16 cellular contexts compared by ENCODE assay signal in the genomic region with DNA sequence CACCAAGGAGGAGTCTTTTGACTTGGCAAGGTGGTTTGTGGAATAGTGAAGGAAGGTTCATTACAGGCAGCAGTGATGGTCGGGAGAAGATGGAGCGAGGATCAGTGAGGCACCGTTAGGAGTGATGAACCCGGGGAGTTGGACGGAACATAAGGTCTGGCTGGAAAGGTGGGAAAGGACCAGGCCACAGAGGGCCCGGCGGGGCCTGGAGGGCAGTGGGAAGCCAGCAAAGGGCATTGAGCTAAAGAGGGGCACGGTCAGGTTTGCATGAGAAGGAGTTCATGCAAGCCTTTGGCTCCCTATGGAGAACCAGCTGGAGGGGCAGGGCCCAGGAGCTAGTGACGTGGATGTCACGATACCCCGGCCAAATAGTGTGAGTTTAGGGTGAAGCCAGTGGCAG. TPM values are rescaled to one million over a fixed set of nuclear protein-coding genes. Genes with fewer than 3 reads are reported as not detected.
DNase-seq lines count a peak whose midpoint lies in the region; ATAC-seq, FAIRE-seq and TF ChIP-seq lines count a peak whose summit lies in the region.
"Had no signal": no experiment of that assay in that cellular context is flagged by ENCODE, and none has a peak within 500 bp of the region (broad histone marks: within the 10 kb centered on the region; RNA-seq: fewer than 3 reads in every experiment).

No MANE protein-coding gene starts in this region.

- ATAC-seq in GM21423 (IDR thresholded peaks at IDR 0.05; ENCODE audit: unreplicated experiment) (no peak), GM18520 (IDR thresholded peaks at IDR 0.05; ENCODE audit: unreplicated experiment) (no peak), HG03442 (IDR thresholded peaks at IDR 0.05; ENCODE audit: unreplicated experiment) (no peak)
- ATAC-seq: CD8-positive, alpha-beta T cell; GM12878 had no signal

- H3K9me3 Mint-ChIP-seq in chondrocyte (ENCODE audit: low read depth): no peaks in the 10 kb centered on the region
- H3K9me3 Mint-ChIP-seq in glutamatergic neuron (ENCODE audit: unreplicated experiment): peaks cover 10% of the 10 kb centered on the region
- H3K9me3 Mint-ChIP-seq: CD14-positive monocyte; CD8-positive, alpha-beta T cell; IgD-negative memory B cell had no signal

- H3K4me3 Mint-ChIP-seq in chondrocyte (ENCODE audit: unreplicated experiment) (no peak overlapping the region), glutamatergic neuron (ENCODE audit: unreplicated experiment) (no peak overlapping the region)
- H3K4me3 Mint-ChIP-seq: CD14-positive monocyte; CD8-positive, alpha-beta T cell; IgD-negative memory B cell had no signal

- peaks cover 8% of the 10 kb centered on the region for H3K36me3 Mint-ChIP-seq in chondrocyte (ENCODE audit: low read depth)
- peaks cover 5% of the 10 kb centered on the region for H3K36me3 Mint-ChIP-seq in glutamatergic neuron (ENCODE audit: unreplicated experiment)

- TF ChIP-seq CTCF in chondrocyte (IDR thresholded peaks at IDR 0.05) (no peak), glutamatergic neuron (IDR thresholded peaks at IDR 0.05; ENCODE audit: partially characterized antibody, unreplicated experiment) (no peak)

- H3K27me3 Mint-ChIP-seq in chondrocyte (ENCODE audit: low read depth): no peaks in the 10 kb centered on the region
- H3K27me3 Mint-ChIP-seq in glutamatergic neuron (ENCODE audit: unreplicated experiment): peaks cover 6% of the 10 kb centered on the region
- H3K27me3 Mint-ChIP-seq: IgD-negative memory B cell had no signal

- H3K4me1 Mint-ChIP-seq in chondrocyte (ENCODE audit: low read depth): peaks cover 3% of the 10 kb centered on the region
- peaks cover 19% of the 10 kb centered on the region for H3K4me1 Mint-ChIP-seq in glutamatergic neuron (ENCODE audit: low read depth, unreplicated experiment)
- H3K4me1 Mint-ChIP-seq: CD14-positive monocyte had no signal

- peak; percentile 5 for FAIRE-seq in urothelium cell line (lab: Jason Lieb, UNC)
- FAIRE-seq: GM12878, H54 had no signal

- H3K27ac Mint-ChIP-seq in chondrocyte (ENCODE audit: unreplicated experiment) (peak overlapping the region; percentile 42), glutamatergic neuron (ENCODE audit: unreplicated experiment) (peak overlapping the region; percentile 52)
- H3K27ac Mint-ChIP-seq: CD8-positive, alpha-beta T cell; IgD-negative memory B cell had no signal

- peak; percentile 33 for DNase-seq in DMS 273 (lab: John Stamatoyannopoulos, UW; ENCODE audit: unreplicated experiment)
- no peak for DNase-seq in DMS 273 treated with DMSO at 0.1 percent for 48 hours (lab: John Stamatoyannopoulos, UW)
- no peak for DNase-seq in chondrocyte (ENCODE audit: low spot score)
- DNase-seq in glutamatergic neuron: no peak
- DNase-seq in urothelium cell line (ENCODE audit: low spot score): no peak
- DNase-seq: CD8-positive, alpha-beta T cell; COR-L47; DMS79; KG1 had no signal

RNA-seq across cellular contexts. Expression of gene RABGEF1, which starts 46.2 kb away (rescaled TPM):
- total RNA-seq in chondrocyte (26.8 to 29.5 TPM (median 27.9 TPM) in 3 replicates), glutamatergic neuron (ENCODE audit: unreplicated experiment) (14.1 TPM)
